In genomic region chr15:66065325-66065724, GRCh38 we compare ENCODE assay signal across 30 cellular contexts.
"Had no signal": no experiment of that assay in that cellular context is flagged by ENCODE, and none has a peak within 500 bp of the region (broad histone marks: within the 10 kb centered on the region; RNA-seq: fewer than 3 reads in every experiment).

No MANE protein-coding gene starts in this region.

- H3K36me3 ChIP-seq: gastroesophageal sphincter, heart left ventricle, left lung, ovary, suprapubic skin, transverse colon, upper lobe of right lung, uterus had no signal

- ATAC-seq: esophagus mucosa; gastroesophageal sphincter; left lung; naive thymus-derived CD8-positive, alpha-beta T cell; psoas muscle; stimulated activated naive CD8-positive, alpha-beta T cell treated with anti-CD3 and anti-CD28 coated beads, Interleukin-15, amount 100 ng/mL, for 72 hours; upper lobe of right lung had no signal

- H3K4me1 ChIP-seq: gastroesophageal sphincter, left lung, psoas muscle, suprapubic skin, transverse colon, upper lobe of right lung, uterus had no signal

- DNase-seq: effector CD4-positive, alpha-beta T cell; foreskin fibroblast; heart left ventricle; left cardiac atrium; left lung; mesenchymal stem cell; midbrain; naive thymus-derived CD8-positive, alpha-beta T cell; nephron progenitor cell; occipital lobe; ovary; psoas muscle; right cardiac atrium; stimulated activated CD4-positive, alpha-beta T cell treated with anti-CD3 and anti-CD28 coated beads, Interleukin-12 subunit alpha, Interleukin-12 subunit beta, amount 100 ng/mL, for 4 hours; stimulated activated CD4-positive, alpha-beta T cell treated with anti-CD3 and anti-CD28 coated beads, Interleukin-1b, Interleukin-23, amount 100 ng/mL, for 48 hours; stimulated activated CD4-positive, alpha-beta T cell treated with anti-CD3 and anti-CD28 coated beads, Interleukin-4, amount 100 ng/mL, for 1 hour; stimulated activated CD8-positive, alpha-beta memory T cell treated with anti-CD3 and anti-CD28 coated beads, Interleukin-4, amount 100 ng/mL, for 48 hours; stimulated activated naive CD4-positive, alpha-beta T cell; stimulated activated naive CD8-positive, alpha-beta T cell treated with anti-CD3 and anti-CD28 coated beads, Interleukin-15, amount 100 ng/mL, for 72 hours; transverse colon; upper lobe of right lung; uterus had no signal

- H3K27me3 ChIP-seq: dorsolateral prefrontal cortex, ovary, transverse colon, upper lobe of right lung, uterus had no signal

- H3K27ac ChIP-seq: dorsolateral prefrontal cortex, epithelial cell of prostate, gastroesophageal sphincter, heart left ventricle, hepatocyte, left lung, ovary, psoas muscle, suprapubic skin, transverse colon, upper lobe of right lung, uterus had no signal

- H3K4me3 ChIP-seq: dorsolateral prefrontal cortex, gastroesophageal sphincter, heart left ventricle, hepatocyte, left lung, ovary, psoas muscle, smooth muscle cell, suprapubic skin, transverse colon, upper lobe of right lung, uterus had no signal

- FAIRE-seq: colon had no signal

- H3K9me3 ChIP-seq: ovary, psoas muscle, suprapubic skin, transverse colon, upper lobe of right lung, uterus had no signal
